Comparison of ENCODE assay signal across 8 cellular contexts in genomic region chr3:196499807-196500524, GRCh38. TPM values are rescaled to one million over a fixed set of nuclear protein-coding genes. Genes with fewer than 3 reads are reported as not detected.
DNase-seq lines count a peak whose midpoint lies in the region; ATAC-seq, FAIRE-seq and TF ChIP-seq lines count a peak whose summit lies in the region.

No MANE protein-coding gene starts in this region.

- peaks cover 21% of the 10 kb centered on the region for H3K4me1 Mint-ChIP-seq in WTC11

- H3K4me3 ChIP-seq in HEK293 (ENCODE audit: low read depth, low read length): peak overlapping the region; percentile 42

- H3K27me3 ChIP-seq in foreskin keratinocyte: no peaks in the 10 kb centered on the region

- peak overlapping the region; percentile 35; the same call in 1 of the 2 replicates for H3K27ac ChIP-seq in HEK293 (ENCODE audit: extremely low read depth, low read depth, low read length)
- H3K27ac ChIP-seq in foreskin keratinocyte: peak overlapping the region; percentile 92

- H3K36me3 ChIP-seq in HEK293 (ENCODE audit: control insufficient read depth in 2 of 2, insufficient read depth in 1 of 2, low read length in 2 of 2): no peaks in the 10 kb centered on the region

- no peaks in the 10 kb centered on the region for H3K4me1 ChIP-seq in HEK293 (ENCODE audit: control insufficient read depth, insufficient read depth, low read length)
- no peaks in the 10 kb centered on the region for H3K4me1 ChIP-seq in foreskin keratinocyte

- TF ChIP-seq CTCF in HEK293 (tag by site-specific recombination; IDR thresholded peaks at IDR 0.05): no peak
- no peak for TF ChIP-seq CTCF in WTC11 (IDR thresholded peaks at IDR 0.05)
- no peak for TF ChIP-seq CTCF in foreskin keratinocyte (conservative IDR thresholded peaks at IDR 0.05)

- CTCF ChIA-PET in HEK293 (lab: Yijun Ruan, JAX): no interaction called here
- CTCF ChIA-PET in WTC11 (lab: Charles Lee): interaction anchor here (1.4 to 1.6 kb wide), 2 partner anchors 14 to 23 kb away, joined by 3 to 6 read pairs; no protein-coding TSS in a partner anchor

- H3K27me3 Mint-ChIP-seq in WTC11 (ENCODE audit: low read depth): no peaks in the 10 kb centered on the region

- H3K9me3 ChIP-seq in HEK293 (ENCODE audit: control insufficient read depth, insufficient read depth, low read depth, low read length): no peaks in the 10 kb centered on the region

- peak overlapping the region; percentile 100 for H3K4me3 Mint-ChIP-seq in WTC11

- POLR2A ChIA-PET in HEK293 (lab: Yijun Ruan, JAX): no interaction called here
- POLR2A ChIA-PET in WTC11 (lab: Charles Lee): no interaction called here

- FAIRE-seq in RCC 7860 (lab: Jason Lieb, UNC): no peak

- H3K27ac Mint-ChIP-seq in WTC11: peak overlapping the region; percentile 85

- ATAC-seq in WTC11 (no peak), foreskin keratinocyte (no peak), GM19328 (IDR thresholded peaks at IDR 0.05; ENCODE audit: unreplicated experiment) (no peak)

- DNase-seq in WTC11 (ENCODE audit: low spot score) (no peak), foreskin keratinocyte (no peak), NCI-H1092 (lab: John Stamatoyannopoulos, UW) (no peak), RCC 7860 (ENCODE audit: low spot score) (no peak), 8988T (no peak)
- DNase-seq in stimulated activated CD4-positive, alpha-beta T cell treated with anti-CD3 and anti-CD28 coated beads, Interleukin-2, amount 100 ng/mL, for 24 hours: peak; percentile 40 to 52

- H3K36me3 Mint-ChIP-seq in WTC11: peaks cover 19% of the 10 kb centered on the region

- no peaks in the 10 kb centered on the region for H3K9me3 Mint-ChIP-seq in WTC11

TF ChIP-seq in HEK293, 187 proteins besides CTCF, POLR2A, EP300 and RAD21 (continues in another document):
- TF ChIP-seq EGR2 (tag by site-specific recombination; IDR thresholded peaks at IDR 0.05; ENCODE audit: low read depth): peak; percentile 37; the same call in 1 of the 2 replicates
- TF ChIP-seq PRDM4 (tag by site-specific recombination; IDR thresholded peaks at IDR 0.05): peak; percentile 55
- TF ChIP-seq ZNF510 (tag by site-specific recombination; IDR thresholded peaks at IDR 0.05; ENCODE audit: insufficient replicate concordance): no peak
- TF ChIP-seq ZNF658 (tag by site-specific recombination; IDR thresholded peaks at IDR 0.05): no peak
- peak; percentile 66 for TF ChIP-seq ZFHX2 (tag by site-specific recombination; conservative IDR thresholded peaks at IDR 0.05)
- TF ChIP-seq ZNF280D (tag by site-specific recombination; IDR thresholded peaks at IDR 0.05): 0 out of 2 replicates have a peak, but pooled peaks have one; percentile 12
- no peak for TF ChIP-seq ZFP69B (tag by site-specific recombination; IDR thresholded peaks at IDR 0.05)
- TF ChIP-seq ZBTB17 (tag by site-specific recombination; IDR thresholded peaks at IDR 0.05): no peak
- TF ChIP-seq ZNF830 (tag by site-specific recombination; IDR thresholded peaks at IDR 0.05; ENCODE audit: low read depth): no peak

TF ChIP-seq in WTC11, 78 proteins besides CTCF, POLR2A, EP300 and RAD21 (continues in another document):
- TF ChIP-seq ATF3 (CRISPR knock-in tag; conservative IDR thresholded peaks at IDR 0.05) (no peak), FOXK1 (CRISPR knock-in tag; IDR thresholded peaks at IDR 0.05) (no peak), CREB1 (CRISPR knock-in tag; IDR thresholded peaks at IDR 0.05) (no peak), USF2 (CRISPR knock-in tag; IDR thresholded peaks at IDR 0.05) (no peak), HMGXB4 (CRISPR knock-in tag; IDR thresholded peaks at IDR 0.05) (no peak), ZBTB43 (CRISPR knock-in tag; IDR thresholded peaks at IDR 0.05) (no peak), SP1 (CRISPR knock-in tag; conservative IDR thresholded peaks at IDR 0.05) (no peak), ZNF396 (CRISPR knock-in tag; IDR thresholded peaks at IDR 0.05; ENCODE audit: borderline replicate concordance) (no peak), ZSCAN18 (CRISPR knock-in tag; IDR thresholded peaks at IDR 0.05) (no peak), FOXP1 (CRISPR knock-in tag; IDR thresholded peaks at IDR 0.05; ENCODE audit: borderline replicate concordance) (no peak), ZNF425 (CRISPR knock-in tag; conservative IDR thresholded peaks at IDR 0.05) (no peak), ESRRA (CRISPR knock-in tag; IDR thresholded peaks at IDR 0.05; ENCODE audit: borderline replicate concordance) (no peak), ZNF232 (CRISPR knock-in tag; IDR thresholded peaks at IDR 0.05) (no peak), ZBTB21 (CRISPR knock-in tag; IDR thresholded peaks at IDR 0.05; ENCODE audit: borderline replicate concordance) (no peak), ERG (CRISPR knock-in tag; IDR thresholded peaks at IDR 0.05) (no peak)

RNA-seq across cellular contexts. Expression of gene RNF168, which starts 3.6 kb away (rescaled TPM):
- total RNA-seq in WTC11 (2021) (57.0 to 66.1 TPM (median 57.7 TPM) in 3 replicates), foreskin keratinocyte (18.0 and 21.3 TPM in 2 replicates)
- 4.4 and 5.5 TPM in 2 replicates for polyA plus RNA-seq in foreskin keratinocyte

RNA-seq across cellular contexts. Expression of gene SMCO1, which starts 15.2 kb away (rescaled TPM):
- total RNA-seq in WTC11 (2021) (not detected in 3 replicates), foreskin keratinocyte (not detected in 2 replicates)
- polyA plus RNA-seq in foreskin keratinocyte: not detected in 2 replicates

Comparison
In these comparisons a context has a peak if more than half of its experiments do, and no peak if none do; other contexts are left out.
1. DNase-seq: peak in stimulated activated CD4-positive, alpha-beta T cell treated with anti-CD3 and anti-CD28 coated beads, Interleukin-2, amount 100 ng/mL, for 24 hours (2 of 2); none in WTC11 (single experiment), foreskin keratinocyte (0 of 2), NCI-H1092 (single experiment), RCC 7860 (single experiment) and 8988T (single experiment).